In the genomic region with DNA sequence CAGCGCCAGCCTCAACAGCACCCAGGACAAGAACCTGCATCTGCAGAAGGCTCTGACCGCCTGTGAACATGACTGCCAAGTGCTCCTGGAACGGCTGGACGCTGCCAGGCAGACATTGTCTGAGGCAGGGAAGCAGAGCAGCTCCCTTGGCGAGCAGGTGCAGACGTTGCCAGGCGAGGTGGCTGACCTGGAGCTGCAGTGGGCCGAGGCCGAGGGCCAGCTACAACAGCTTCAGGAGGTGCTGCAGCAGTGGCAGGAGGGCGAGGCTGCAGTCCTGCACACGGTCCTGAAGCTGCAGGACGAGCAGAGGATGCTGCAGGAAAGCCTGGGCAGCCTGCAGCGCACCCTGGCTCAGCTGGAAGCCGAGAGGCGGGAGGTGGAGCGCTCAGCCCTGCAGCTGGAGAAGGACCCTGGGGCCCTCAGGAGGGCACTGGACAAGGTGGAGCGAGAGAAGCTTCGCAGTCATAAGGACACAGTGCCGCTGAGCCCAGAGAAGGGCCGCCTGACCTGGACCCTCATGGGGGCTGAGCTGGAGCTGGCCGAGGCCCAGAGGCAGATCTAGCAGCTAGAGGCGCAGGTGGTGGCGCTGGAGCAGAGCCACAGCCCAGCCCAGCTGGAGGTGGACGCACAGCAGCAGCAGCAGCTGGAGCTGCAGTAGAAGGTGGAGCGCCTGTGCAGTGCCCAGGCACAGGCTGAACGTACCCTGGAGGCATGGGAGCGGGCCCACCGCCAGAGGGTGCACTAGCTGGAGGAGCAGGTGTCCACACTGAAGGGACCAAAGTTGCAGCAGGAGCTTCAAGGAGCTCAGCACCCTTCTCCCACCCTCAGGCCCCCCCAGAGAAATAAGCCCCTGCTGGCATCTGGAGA, we compare ENCODE assay signal across 15 cellular contexts. TPM values are rescaled to one million over a fixed set of nuclear protein-coding genes. Genes with fewer than 3 reads are reported as not detected.
A peak's percentile ranks its signal among the peaks of the same experiment; 100 is the strongest.
DNase-seq lines count a peak whose midpoint lies in the region; ATAC-seq and TF ChIP-seq lines count a peak whose summit lies in the region.
"Had no signal": no experiment of that assay in that cellular context is flagged by ENCODE, and none has a peak within 500 bp of the region (broad histone marks: within the 10 kb centered on the region; RNA-seq: fewer than 3 reads in every experiment).

No MANE protein-coding gene starts in this region.

- POLR2A ChIA-PET in HEK293T (lab: Yijun Ruan, JAX) = no interaction called here
- POLR2A ChIA-PET in PC-9 (lab: Charles Lee; ENCODE audit: unreplicated experiment) = no interaction called here

- H3K79me2 ChIP-seq in PC-9 (ENCODE audit: low read depth) = no peaks in the 10 kb centered on the region

- intact Hi-C loops in PC-9 (cut with micrococcal nuclease; ENCODE audit: unreplicated experiment) (no loop called here), psoas muscle (cut with DNase I) (no loop called here)

- no TSS peak for BruUV-seq in PC-9 (replicated peaks; lab: Mats Ljungman, UMichigan)

- H3F3A ChIP-seq in PC-9 (ENCODE audit: insufficient read depth, low read depth) = no peaks in the 10 kb centered on the region

- no peaks in the 10 kb centered on the region; the same call in 1 of the 2 replicates for H4K20me1 ChIP-seq in PC-9 (ENCODE audit: insufficient read depth)

- no peak overlapping the region for H3K27ac ChIP-seq in PC-9
- no peak overlapping the region for H3K27ac ChIP-seq in psoas muscle
- H3K27ac ChIP-seq: foreskin keratinocyte, skin epidermis had no signal

- TF ChIP-seq CTCF in PC-9 (conservative IDR thresholded peaks at IDR 0.05) (peak; percentile 42; the same call in 1 of the 2 replicates), psoas muscle (IDR thresholded peaks at IDR 0.05) (no peak)

- H3K4me3 ChIP-seq in PC-9 (no peak overlapping the region), psoas muscle (no peak overlapping the region)
- H3K4me3 ChIP-seq: skin epidermis had no signal

- H3K9me3 ChIP-seq in PC-9 (ENCODE audit: insufficient read depth, low read depth) = no peaks in the 10 kb centered on the region
- no peaks in the 10 kb centered on the region for H3K9me3 ChIP-seq in psoas muscle

- H3K9me2 ChIP-seq in PC-9 (ENCODE audit: insufficient read depth) = no peaks in the 10 kb centered on the region

- H3K27me3 ChIP-seq in PC-9 (ENCODE audit: insufficient read depth, low read depth) (peaks cover 56% of the 10 kb centered on the region), psoas muscle (ENCODE audit: insufficient read depth in 3 of 3, low read length in 2 of 3) (peaks cover 0 to 3% (median 0%) of the 10 kb centered on the region in 3 donors)
- H3K27me3 ChIP-seq: foreskin keratinocyte had no signal

- no peak for ATAC-seq in psoas muscle
- ATAC-seq in GM21825 (IDR thresholded peaks at IDR 0.05; ENCODE audit: unreplicated experiment) = no peak
- ATAC-seq: foreskin keratinocyte had no signal

- WGBS in psoas muscle, 3 donors = 53 to 73% (median 54%) methylated on average over 20 to 28 of the region's 28 CpGs

- CTCF ChIA-PET in HEK293T (lab: Yijun Ruan, JAX) (interaction anchor here (0.6 to 1.7 kb wide), 2 partner anchors 37 to 270 kb away, joined by 3 to 6 read pairs; no protein-coding TSS in a partner anchor), PC-9 (lab: Charles Lee) (no interaction called here)

- H2AFZ ChIP-seq in PC-9 = no peak overlapping the region

- peak; percentile 33 for DNase-seq in DMS79 treated with DMSO at 0.1 percent for 48 hours (lab: John Stamatoyannopoulos, UW)
- peak; percentile 47 for DNase-seq in HEK293T (ENCODE audit: extremely low spot score)
- peak in 1 of 2 experiments; percentile 25 for DNase-seq in PC-9
- peak; percentile 57 for DNase-seq in iPS-NIHi7 (ENCODE audit: extremely low spot score)
- DNase-seq in psoas muscle = no peak
- no peak for DNase-seq in SW 1271 (lab: John Stamatoyannopoulos, UW)
- DNase-seq in NCI-H2081 treated with DMSO at 0.1 percent for 48 hours (lab: John Stamatoyannopoulos, UW) = no peak
- DNase-seq: activated CD4-positive, alpha-beta memory T cell treated with anti-CD3 and anti-CD28 coated beads, Interleukin-2, amount 10 ng/mL, durations not matched to agents 7 days and 5 days; activated gamma-delta T cell treated with Interleukin-2 at 50 U/mL for 16 hours; effector CD8-positive, alpha-beta T cell; foreskin keratinocyte; NCI-H1417 treated with DMSO at 0.1 percent for 48 hours; nucleus accumbens had no signal

- H3K36me3 ChIP-seq in PC-9 (ENCODE audit: low read depth) = no peaks in the 10 kb centered on the region
- no peaks in the 10 kb centered on the region for H3K36me3 ChIP-seq in psoas muscle (ENCODE audit: insufficient read depth in 1 of 2, low read depth in 1 of 2)

- H3K4me2 ChIP-seq in PC-9 = no peak overlapping the region

- H3K4me1 ChIP-seq in PC-9 (replicated peaks; ENCODE audit: insufficient read depth) = no peaks in the 10 kb centered on the region
- H3K4me1 ChIP-seq in psoas muscle = no peaks in the 10 kb centered on the region
- H3K4me1 ChIP-seq: foreskin keratinocyte had no signal

TF ChIP-seq in HEK293T, 16 proteins besides CTCF, POLR2A, EP300 and RAD21:
- TF ChIP-seq TARDBP (IDR thresholded peaks at IDR 0.05) (no peak), L3MBTL2 (conservative IDR thresholded peaks at IDR 0.05) (no peak), HDGF (IDR thresholded peaks at IDR 0.05; ENCODE audit: borderline replicate concordance) (no peak), FOXK2 (IDR thresholded peaks at IDR 0.05) (no peak), ZNF384 (IDR thresholded peaks at IDR 0.05) (no peak), SP1 (IDR thresholded peaks at IDR 0.05) (no peak), CTBP1 (IDR thresholded peaks at IDR 0.05; ENCODE audit: borderline replicate concordance) (no peak), SUZ12 (IDR thresholded peaks at IDR 0.05) (no peak), LEF1 (IDR thresholded peaks at IDR 0.05; ENCODE audit: borderline replicate concordance) (no peak), BHLHE40 (IDR thresholded peaks at IDR 0.05; ENCODE audit: borderline replicate concordance) (no peak), FOXA1 (IDR thresholded peaks at IDR 0.05) (no peak), NFRKB (IDR thresholded peaks at IDR 0.05) (no peak), FOXM1 (IDR thresholded peaks at IDR 0.05; ENCODE audit: borderline replicate concordance) (no peak), ELF4 (IDR thresholded peaks at IDR 0.05) (no peak), ARNT (IDR thresholded peaks at IDR 0.05) (no peak)
- TF ChIP-seq, protein P1, sequence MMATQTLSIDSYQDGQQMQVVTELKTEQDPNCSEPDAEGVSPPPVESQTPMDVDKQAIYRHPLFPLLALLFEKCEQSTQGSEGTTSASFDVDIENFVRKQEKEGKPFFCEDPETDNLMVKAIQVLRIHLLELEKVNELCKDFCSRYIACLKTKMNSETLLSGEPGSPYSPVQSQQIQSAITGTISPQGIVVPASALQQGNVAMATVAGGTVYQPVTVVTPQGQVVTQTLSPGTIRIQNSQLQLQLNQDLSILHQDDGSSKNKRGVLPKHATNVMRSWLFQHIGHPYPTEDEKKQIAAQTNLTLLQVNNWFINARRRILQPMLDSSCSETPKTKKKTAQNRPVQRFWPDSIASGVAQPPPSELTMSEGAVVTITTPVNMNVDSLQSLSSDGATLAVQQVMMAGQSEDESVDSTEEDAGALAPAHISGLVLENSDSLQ (IDR thresholded peaks at IDR 0.05) = no peak

RNA-seq across cellular contexts. Expression of a gene that starts 16.4 kb away (rescaled TPM):
- total RNA-seq in PC-9 (2021) = not detected in 2 replicates
- under 1 TPM; 0.08 to 0.58 (median 0.17) TPM for total RNA-seq in psoas muscle
- polyA plus RNA-seq in psoas muscle = under 1 TPM; 0.08 to 0.17 (median 0.12) TPM

Comparison
In these comparisons a context has a peak if more than half of its experiments do, and no peak if none do; other contexts are left out.
1. DNase-seq: peak in DMS79 treated with DMSO at 0.1 percent for 48 hours (single experiment), HEK293T (single experiment) and iPS-NIHi7 (single experiment); none in psoas muscle (0 of 2), SW 1271 (0 of 2) and NCI-H2081 treated with DMSO at 0.1 percent for 48 hours (single experiment).